In the genomic region with DNA sequence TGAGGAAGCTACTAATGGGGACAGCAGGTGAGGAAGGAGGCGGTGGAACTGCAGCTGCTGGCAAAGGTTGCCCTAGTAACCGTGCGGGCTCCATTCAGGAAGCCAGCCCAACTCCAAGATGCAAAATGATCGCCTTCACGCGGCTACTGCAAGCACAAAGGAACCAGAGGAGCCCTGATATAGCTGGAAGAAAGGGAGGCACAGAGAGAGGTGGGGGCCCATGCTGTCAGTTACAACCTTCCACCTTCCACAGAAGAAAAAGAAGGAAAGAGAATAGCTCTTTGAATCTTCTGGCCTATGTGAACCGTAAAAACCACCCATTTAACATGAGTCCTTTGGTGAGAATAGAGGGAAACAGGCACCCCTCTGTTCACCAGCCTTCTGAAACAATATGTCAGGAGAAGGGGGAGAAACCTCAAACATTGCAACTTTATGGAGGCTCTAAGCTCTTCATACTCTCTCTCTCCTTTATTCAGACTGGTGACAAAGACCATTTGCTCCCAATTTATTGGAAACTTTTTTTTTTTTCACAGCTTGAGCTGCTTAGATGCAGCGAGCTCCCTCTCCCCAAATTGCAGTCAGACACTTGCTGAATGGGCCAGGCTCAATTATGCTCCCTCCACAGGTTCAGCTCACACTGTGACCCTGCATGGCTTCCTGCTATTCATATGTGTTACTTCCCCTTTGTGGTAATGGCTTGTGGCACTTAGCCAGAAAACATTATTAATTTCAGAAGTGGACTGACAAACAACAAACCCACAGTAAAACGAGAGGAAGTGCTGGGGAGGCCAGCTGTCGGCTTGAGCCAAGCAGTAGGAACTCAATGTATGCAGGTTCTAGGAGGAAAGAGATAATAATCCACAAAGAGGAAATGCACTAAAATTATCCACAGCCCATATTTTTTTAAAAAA, we compare ENCODE assay signal across 9 cellular contexts. TPM values are rescaled to one million over a fixed set of nuclear protein-coding genes. Genes with fewer than 3 reads are reported as not detected.
DNase-seq lines count a peak whose midpoint lies in the region; ATAC-seq and TF ChIP-seq lines count a peak whose summit lies in the region.
"Had no signal": no experiment of that assay in that cellular context is flagged by ENCODE, and none has a peak within 500 bp of the region (broad histone marks: within the 10 kb centered on the region; RNA-seq: fewer than 3 reads in every experiment).

No MANE protein-coding gene starts in this region.

- peak overlapping the region; percentile 91 for H3K27ac Mint-ChIP-seq in activated CD4-positive, alpha-beta memory T cell treated with anti-CD3 and anti-CD28 coated beads, Interleukin-2, amount 10 ng/mL, durations not matched to agents 7 days and 5 days
- peak overlapping the region; percentile 87 for H3K27ac Mint-ChIP-seq in osteocyte (ENCODE audit: unreplicated experiment)

- H3K4me1 ChIP-seq in gastroesophageal sphincter = peaks cover 3 to 60% (median 19%) of the 10 kb centered on the region in 3 donors

- peaks cover 78% of the 10 kb centered on the region for H3K36me3 Mint-ChIP-seq in activated CD4-positive, alpha-beta memory T cell treated with anti-CD3 and anti-CD28 coated beads, Interleukin-2, amount 10 ng/mL, durations not matched to agents 7 days and 5 days (ENCODE audit: low read depth)
- peaks cover 13% of the 10 kb centered on the region for H3K36me3 Mint-ChIP-seq in osteocyte (ENCODE audit: unreplicated experiment)

- H3K9me3 Mint-ChIP-seq in activated CD4-positive, alpha-beta memory T cell treated with anti-CD3 and anti-CD28 coated beads, Interleukin-2, amount 10 ng/mL, durations not matched to agents 7 days and 5 days = peaks cover 10% of the 10 kb centered on the region
- H3K9me3 Mint-ChIP-seq in osteocyte (ENCODE audit: unreplicated experiment) = no peaks in the 10 kb centered on the region

- H3K27me3 ChIP-seq in gastroesophageal sphincter = no peaks in the 10 kb centered on the region
- H3K27me3 ChIP-seq: SJSA1 had no signal

- H3K27me3 Mint-ChIP-seq in activated CD4-positive, alpha-beta memory T cell treated with anti-CD3 and anti-CD28 coated beads, Interleukin-2, amount 10 ng/mL, durations not matched to agents 7 days and 5 days = no peaks in the 10 kb centered on the region
- no peaks in the 10 kb centered on the region for H3K27me3 Mint-ChIP-seq in osteocyte (ENCODE audit: unreplicated experiment)

- no peak overlapping the region for H3K4me3 ChIP-seq in gastroesophageal sphincter
- H3K4me3 ChIP-seq: SJSA1 had no signal

- H3K4me1 Mint-ChIP-seq in activated CD4-positive, alpha-beta memory T cell treated with anti-CD3 and anti-CD28 coated beads, Interleukin-2, amount 10 ng/mL, durations not matched to agents 7 days and 5 days = peaks cover 62% of the 10 kb centered on the region
- peaks cover 69% of the 10 kb centered on the region for H3K4me1 Mint-ChIP-seq in osteocyte (ENCODE audit: unreplicated experiment)

- no peak for TF ChIP-seq POLR2A in gastroesophageal sphincter (IDR thresholded peaks at IDR 0.05)

- DNase-seq in COR-L47 (lab: John Stamatoyannopoulos, UW) (peak; percentile 94), NCI-H2196 treated with DMSO at 0.1 percent for 48 hours (lab: John Stamatoyannopoulos, UW; ENCODE audit: unreplicated experiment) (peak; percentile 77), osteocyte (ENCODE audit: extremely low spot score, unreplicated experiment) (no peak), middle frontal gyrus (ENCODE audit: extremely low spot score, low spot score) (no peak)
- peak; percentile 75 for DNase-seq in activated CD4-positive, alpha-beta memory T cell treated with anti-CD3 and anti-CD28 coated beads, Interleukin-2, amount 10 ng/mL, durations not matched to agents 7 days and 5 days

- no peak for TF ChIP-seq EP300 in gastroesophageal sphincter (IDR thresholded peaks at IDR 0.05)

- CTCF ChIA-PET in activated CD4-positive, alpha-beta memory T cell treated with anti-CD3 and anti-CD28 coated beads, Interleukin-2, amount 10 ng/mL, durations not matched to agents 7 days and 5 days (lab: Charles Lee) = interaction anchor here (0.8 to 9.8 kb wide), 22 partner anchors 9 to 327 kb away, joined by 3 to 92 read pairs (median 6); no protein-coding TSS in a partner anchor

- TF ChIP-seq CTCF in gastroesophageal sphincter (IDR thresholded peaks at IDR 0.05) (no peak), osteocyte (IDR thresholded peaks at IDR 0.05) (no peak)

- peak overlapping the region; percentile 4 to 99 (median 54) for H3K27ac ChIP-seq in gastroesophageal sphincter
- H3K27ac ChIP-seq: SJSA1 had no signal

- POLR2A ChIA-PET in activated CD4-positive, alpha-beta memory T cell treated with anti-CD3 and anti-CD28 coated beads, Interleukin-2, amount 10 ng/mL, durations not matched to agents 7 days and 5 days (lab: Charles Lee) = interaction anchor here (0.8 to 10.5 kb wide), 40 partner anchors 8 to 517 kb away, joined by 3 to 293 read pairs (median 6); partner anchors contain the start of genes ATP2B1, GALNT4 and POC1B

- no peaks in the 10 kb centered on the region for H3K9me3 ChIP-seq in gastroesophageal sphincter
- H3K9me3 ChIP-seq: SJSA1 had no signal

- H3K4me3 Mint-ChIP-seq in activated CD4-positive, alpha-beta memory T cell treated with anti-CD3 and anti-CD28 coated beads, Interleukin-2, amount 10 ng/mL, durations not matched to agents 7 days and 5 days = peak overlapping the region; percentile 98
- H3K4me3 Mint-ChIP-seq in osteocyte (ENCODE audit: unreplicated experiment) = peak overlapping the region; percentile 59

- H3K36me3 ChIP-seq in gastroesophageal sphincter = peaks cover 0 to 18% of the 10 kb centered on the region in 2 donors

- WGBS in gastroesophageal sphincter (ENCODE audit: low coverage in 1 of 2), 2 donors = 35 to 51% methylated on average over 3 to 9 of the region's 10 CpGs

- ATAC-seq in GM19324 (IDR thresholded peaks at IDR 0.05; ENCODE audit: low FRiP score, unreplicated experiment) = peak; percentile 99
- peak; percentile 97 for ATAC-seq in HG03159 (IDR thresholded peaks at IDR 0.05; ENCODE audit: unreplicated experiment)
- ATAC-seq in gastroesophageal sphincter = peak; percentile 54

RNA-seq across cellular contexts. Expression of gene DUSP6, which starts 6.2 kb away (rescaled TPM):
- 100 to 1,000 TPM; 170 to 171 TPM for total RNA-seq in activated CD4-positive, alpha-beta memory T cell treated with anti-CD3 and anti-CD28 coated beads, Interleukin-2, amount 10 ng/mL, durations not matched to agents 7 days and 5 days
- total RNA-seq in gastroesophageal sphincter (10 to 100 TPM; 52.8 to 73.8 (median 58.5) TPM), osteocyte (30.2 and 55.1 TPM in 2 replicates)

Comparison
In these comparisons a context has a peak if more than half of its experiments do, and no peak if none do; other contexts are left out.
1. DNase-seq: peak in COR-L47 (single experiment), NCI-H2196 treated with DMSO at 0.1 percent for 48 hours (single experiment) and activated CD4-positive, alpha-beta memory T cell treated with anti-CD3 and anti-CD28 coated beads, Interleukin-2, amount 10 ng/mL, durations not matched to agents 7 days and 5 days (single experiment); none in osteocyte (single experiment) and middle frontal gyrus (single experiment).
2. Peak in every context shown above with its lines, with median percentiles within 50 percentile points of each other: ATAC-seq.